18 cellular contexts compared by ENCODE assay signal in genomic region chrX:11965436-11965835, GRCh38.
DNase-seq lines count a peak whose midpoint lies in the region; ATAC-seq and TF ChIP-seq lines count a peak whose summit lies in the region.
"Had no signal": no experiment of that assay in that cellular context is flagged by ENCODE, and none has a peak within 500 bp of the region (broad histone marks: within the 10 kb centered on the region; RNA-seq: fewer than 3 reads in every experiment).

No MANE protein-coding gene starts in this region.

- TF ChIP-seq CTCF in epithelial cell of proximal tubule (conservative IDR thresholded peaks at IDR 0.05; ENCODE audit: low read depth, low read length), result no peak

- ATAC-seq in HG03442 (IDR thresholded peaks at IDR 0.05; ENCODE audit: unreplicated experiment), result no peak
- ATAC-seq: CD8-positive, alpha-beta T cell had no signal

- no peak overlapping the region for H3K27ac Mint-ChIP-seq in activated T-helper 1 cell treated with anti-CD3 and anti-CD28 coated beads, Interleukin-12 subunit alpha, Interleukin-12 subunit beta, Interleukin-2, Interleukin-4 antibody, amounts not matched to agents 30 ng/mL and 10 ng/mL and 1 ng/mL, durations not matched to agents 14 hours and 24 hours and 36 hours
- H3K27ac Mint-ChIP-seq: B cell; CD4-positive, CD25-positive, alpha-beta regulatory T cell; CD8-positive, alpha-beta T cell; HFFc6 had no signal

- no peak overlapping the region for H3K4me3 Mint-ChIP-seq in activated T-helper 1 cell treated with anti-CD3 and anti-CD28 coated beads, Interleukin-12 subunit alpha, Interleukin-12 subunit beta, Interleukin-2, Interleukin-4 antibody, amounts not matched to agents 30 ng/mL and 10 ng/mL and 1 ng/mL, durations not matched to agents 14 hours and 24 hours and 36 hours
- H3K4me3 Mint-ChIP-seq: B cell; CD4-positive, CD25-positive, alpha-beta regulatory T cell; CD8-positive, alpha-beta T cell; HFFc6 had no signal

- H3K36me3 Mint-ChIP-seq in activated T-helper 1 cell treated with anti-CD3 and anti-CD28 coated beads, Interleukin-12 subunit alpha, Interleukin-12 subunit beta, Interleukin-2, Interleukin-4 antibody, amounts not matched to agents 30 ng/mL and 10 ng/mL and 1 ng/mL, durations not matched to agents 14 hours and 24 hours and 36 hours (ENCODE audit: low read depth), result no peaks in the 10 kb centered on the region
- H3K36me3 Mint-ChIP-seq: CD4-positive, CD25-positive, alpha-beta regulatory T cell; CD8-positive, alpha-beta T cell had no signal

- no peaks in the 10 kb centered on the region for H3K9me3 Mint-ChIP-seq in activated T-helper 1 cell treated with anti-CD3 and anti-CD28 coated beads, Interleukin-12 subunit alpha, Interleukin-12 subunit beta, Interleukin-2, Interleukin-4 antibody, amounts not matched to agents 30 ng/mL and 10 ng/mL and 1 ng/mL, durations not matched to agents 14 hours and 24 hours and 36 hours
- H3K9me3 Mint-ChIP-seq: CD4-positive, CD25-positive, alpha-beta regulatory T cell; CD8-positive, alpha-beta T cell; HFFc6 had no signal

- intact Hi-C loops in activated T-helper 1 cell treated with anti-CD3 and anti-CD28 coated beads, Interleukin-12 subunit alpha, Interleukin-12 subunit beta, Interleukin-2, Interleukin-4 antibody, amounts not matched to agents 30 ng/mL and 10 ng/mL and 1 ng/mL, durations not matched to agents 14 hours and 24 hours and 36 hours (cut with micrococcal nuclease), result no loop called here

- H3K4me3 ChIP-seq in epithelial cell of proximal tubule (ENCODE audit: low read depth, low read length), result no peak overlapping the region
- H3K4me3 ChIP-seq: BLaER1, HAP-1 had no signal

- no peaks in the 10 kb centered on the region for H3K4me1 Mint-ChIP-seq in activated T-helper 1 cell treated with anti-CD3 and anti-CD28 coated beads, Interleukin-12 subunit alpha, Interleukin-12 subunit beta, Interleukin-2, Interleukin-4 antibody, amounts not matched to agents 30 ng/mL and 10 ng/mL and 1 ng/mL, durations not matched to agents 14 hours and 24 hours and 36 hours (ENCODE audit: low read depth)
- H3K4me1 Mint-ChIP-seq: B cell; CD4-positive, CD25-positive, alpha-beta regulatory T cell had no signal

- peak; percentile 47 for DNase-seq in dermis blood vessel endothelial cell
- DNase-seq in epithelial cell of proximal tubule (ENCODE audit: low read depth), result peak; percentile 23
- DNase-seq in lung microvascular endothelial cell (ENCODE audit: low read depth in 2 of 2), result peak; percentile 19 to 20
- DNase-seq in renal cortical epithelial cell (ENCODE audit: low read depth), result peak; percentile 81
- DNase-seq in activated T-helper 1 cell treated with anti-CD3 and anti-CD28 coated beads, Interleukin-12 subunit alpha, Interleukin-12 subunit beta, Interleukin-2, Interleukin-4 antibody, amounts not matched to agents 30 ng/mL and 10 ng/mL and 1 ng/mL, durations not matched to agents 14 hours and 24 hours and 36 hours (ENCODE audit: low spot score), result no peak
- DNase-seq in NCI-H510A treated with DMSO at 0.1 percent for 48 hours (lab: John Stamatoyannopoulos, UW), result no peak
- no peak for DNase-seq in hippocampal formation (lab: John Stamatoyannopoulos, UW)
- DNase-seq: Caco-2; CD4-positive, CD25-positive, alpha-beta regulatory T cell; CD8-positive, alpha-beta T cell; DMS153; DND-41; GOT3; HFFc6 had no signal

- H3K27me3 Mint-ChIP-seq in activated T-helper 1 cell treated with anti-CD3 and anti-CD28 coated beads, Interleukin-12 subunit alpha, Interleukin-12 subunit beta, Interleukin-2, Interleukin-4 antibody, amounts not matched to agents 30 ng/mL and 10 ng/mL and 1 ng/mL, durations not matched to agents 14 hours and 24 hours and 36 hours (ENCODE audit: insufficient read depth), result no peaks in the 10 kb centered on the region
- H3K27me3 Mint-ChIP-seq: B cell; CD4-positive, CD25-positive, alpha-beta regulatory T cell had no signal

Comparison
In these comparisons a context has a peak if more than half of its experiments do, and no peak if none do; other contexts are left out.
1. DNase-seq: peak in dermis blood vessel endothelial cell (single experiment), epithelial cell of proximal tubule (single experiment), lung microvascular endothelial cell (2 of 2) and renal cortical epithelial cell (single experiment); none in activated T-helper 1 cell treated with anti-CD3 and anti-CD28 coated beads, Interleukin-12 subunit alpha, Interleukin-12 subunit beta, Interleukin-2, Interleukin-4 antibody, amounts not matched to agents 30 ng/mL and 10 ng/mL and 1 ng/mL, durations not matched to agents 14 hours and 24 hours and 36 hours (single experiment), NCI-H510A treated with DMSO at 0.1 percent for 48 hours (single experiment) and hippocampal formation (0 of 2).